Comparison of ENCODE assay signal across 1 cellular context in the genomic region with DNA sequence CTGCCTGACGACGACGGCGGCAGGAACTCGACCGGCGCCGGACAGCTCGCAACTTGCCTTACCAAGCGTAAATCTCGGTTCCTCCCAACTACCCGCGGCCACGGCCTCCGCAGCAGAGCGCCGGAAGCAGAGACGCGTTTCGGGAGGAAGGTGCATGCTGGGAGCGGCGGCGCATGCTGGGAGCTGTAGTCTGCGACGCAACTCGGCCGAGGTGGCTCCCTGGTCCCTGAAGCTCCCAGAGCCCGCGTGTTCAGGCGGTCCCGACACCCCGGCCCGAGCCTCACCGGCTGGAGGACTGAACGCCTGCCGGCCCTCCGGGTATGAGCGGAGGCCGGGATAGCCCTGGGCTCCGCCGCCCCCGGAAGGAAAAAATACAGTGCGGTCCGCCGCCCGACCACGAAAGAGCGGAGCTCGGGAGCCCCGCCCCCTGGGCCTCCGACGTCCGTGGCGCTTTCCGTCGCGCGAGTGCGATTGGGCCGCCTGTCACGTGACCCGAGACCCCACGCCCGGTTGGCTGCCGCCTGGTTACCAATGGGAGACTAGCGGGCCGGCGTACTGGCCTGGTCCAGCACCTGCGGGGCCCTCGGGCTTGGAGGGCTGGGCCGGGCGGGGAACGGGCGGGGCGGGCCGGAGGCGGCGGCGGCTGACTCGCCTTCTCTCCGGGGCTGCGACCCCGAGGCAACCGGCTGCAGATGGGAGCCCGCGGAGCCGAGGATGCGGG.
A peak's percentile ranks its signal among the peaks of the same experiment; 100 is the strongest.
TF ChIP-seq lines count a peak whose summit lies in the region.

A gene with protein sequence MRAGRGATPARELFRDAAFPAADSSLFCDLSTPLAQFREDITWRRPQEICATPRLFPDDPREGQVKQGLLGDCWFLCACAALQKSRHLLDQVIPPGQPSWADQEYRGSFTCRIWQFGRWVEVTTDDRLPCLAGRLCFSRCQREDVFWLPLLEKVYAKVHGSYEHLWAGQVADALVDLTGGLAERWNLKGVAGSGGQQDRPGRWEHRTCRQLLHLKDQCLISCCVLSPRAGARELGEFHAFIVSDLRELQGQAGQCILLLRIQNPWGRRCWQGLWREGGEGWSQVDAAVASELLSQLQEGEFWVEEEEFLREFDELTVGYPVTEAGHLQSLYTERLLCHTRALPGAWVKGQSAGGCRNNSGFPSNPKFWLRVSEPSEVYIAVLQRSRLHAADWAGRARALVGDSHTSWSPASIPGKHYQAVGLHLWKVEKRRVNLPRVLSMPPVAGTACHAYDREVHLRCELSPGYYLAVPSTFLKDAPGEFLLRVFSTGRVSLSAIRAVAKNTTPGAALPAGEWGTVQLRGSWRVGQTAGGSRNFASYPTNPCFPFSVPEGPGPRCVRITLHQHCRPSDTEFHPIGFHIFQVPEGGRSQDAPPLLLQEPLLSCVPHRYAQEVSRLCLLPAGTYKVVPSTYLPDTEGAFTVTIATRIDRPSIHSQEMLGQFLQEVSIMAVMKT (plus strand): TSS at position 537 of the 721 bp plus-strand sequence. CDS start 178 bp downstream, at position 715.

TF ChIP-seq in HepG2, 621 proteins besides CTCF, POLR2A, EP300 and RAD21 (continued from another document):
- no peak for TF ChIP-seq HES4 (CRISPR knock-in tag; IDR thresholded peaks at IDR 0.05; ENCODE audit: borderline replicate concordance)
- no peak for TF ChIP-seq ZNF367 (CRISPR knock-in tag; IDR thresholded peaks at IDR 0.05; ENCODE audit: borderline replicate concordance)
- no peak; the same call in 1 of the 2 replicates for TF ChIP-seq HOXD1 (CRISPR knock-in tag; IDR thresholded peaks at IDR 0.05)
- TF ChIP-seq SKI (IDR thresholded peaks at IDR 0.05; ENCODE audit: partially characterized antibody) = peak; percentile 62
- TF ChIP-seq MAFG (CRISPR knock-in tag; IDR thresholded peaks at IDR 0.05) = no peak
- TF ChIP-seq ZBTB7A (CRISPR knock-in tag; IDR thresholded peaks at IDR 0.05) = no peak
TF ChIP-seq in HepG2: peak in this region for 337.
